Comparison of ENCODE assay signal across 16 cellular contexts in genomic region chr19:44893704-44894103, GRCh38. TPM values are rescaled to one million over a fixed set of nuclear protein-coding genes. Genes with fewer than 3 reads are reported as not detected.
DNase-seq lines count a peak whose midpoint lies in the region; ATAC-seq and TF ChIP-seq lines count a peak whose summit lies in the region.
"Had no signal": no experiment of that assay in that cellular context is flagged by ENCODE, and none has a peak within 500 bp of the region (broad histone marks: within the 10 kb centered on the region; RNA-seq: fewer than 3 reads in every experiment).

No MANE protein-coding gene starts in this region.

- POLR2A ChIA-PET in RWPE1 (lab: Yijun Ruan, JAX; ENCODE audit: low non-redundant PET), result no interaction called here

- TF ChIP-seq CTCF in RWPE1 (conservative IDR thresholded peaks at IDR 0.05; ENCODE audit: low read depth), result no peak

- CTCF ChIA-PET in RWPE1 (lab: Yijun Ruan, JAX), result no interaction called here

- ATAC-seq in Right ventricle myocardium inferior, result no peak
- no peak for ATAC-seq in left cardiac atrium
- ATAC-seq in HG03354 (IDR thresholded peaks at IDR 0.05; ENCODE audit: poor library complexity, severe bottlenecking, unreplicated experiment), result no peak

- intact Hi-C loops in Right ventricle myocardium inferior (cut with DNase I), result no loop called here
- intact Hi-C loops in left cardiac atrium (cut with DNase I), result no loop called here

- peak overlapping the region; percentile 93 for H3K27ac ChIP-seq in RWPE1

- DNase-seq in Right ventricle myocardium inferior (ENCODE audit: missing footprints) (peak; percentile 41), left cardiac atrium (no peak), RWPE1 (ENCODE audit: low spot score) (no peak), DMS153 treated with DMSO at 0.1 percent for 48 hours (lab: John Stamatoyannopoulos, UW; ENCODE audit: unreplicated experiment) (no peak)
- DNase-seq: C1 segment of cervical spinal cord; CD8-positive, alpha-beta memory T cell; DMS79; KBM-7; NCI-H1694 treated with DMSO at 0.1 percent for 48 hours; NCI-H510A; NCI-H748 treated with DMSO at 0.1 percent for 48 hours; OCI-M1; SHP77 treated with DMSO at 0.1 percent for 48 hours; SK-N-SH had no signal

RNA-seq across cellular contexts. Expression of gene TOMM40, which starts 2.6 kb away (rescaled TPM):
- total RNA-seq in Right ventricle myocardium inferior, result 45.3 TPM
- total RNA-seq in left cardiac atrium, result 10 to 100 TPM; 43.0 to 63.1 TPM

RNA-seq across cellular contexts. Expression of gene APOE, which starts 11.9 kb away (rescaled TPM):
- total RNA-seq in Right ventricle myocardium inferior, result 9.9 TPM
- total RNA-seq in left cardiac atrium, result 10 to 100 TPM; 43.5 to 67.4 TPM

RNA-seq across cellular contexts. Expression of gene APOC1, which starts 20.7 kb away (rescaled TPM):
- 1.4 TPM for total RNA-seq in Right ventricle myocardium inferior
- 1 to 10 TPM; 2.7 to 4.6 TPM for total RNA-seq in left cardiac atrium

RNA-seq across cellular contexts. Expression of gene NECTIN2, which starts 47.6 kb away (rescaled TPM):
- total RNA-seq in Right ventricle myocardium inferior (41.8 TPM), left cardiac atrium (10 to 100 TPM; 54.0 to 94.1 TPM)

RNA-seq across cellular contexts. Expression of gene APOC4, which starts 48.3 kb away (rescaled TPM):
- total RNA-seq in Right ventricle myocardium inferior (not detected), left cardiac atrium (not detected)
- total RNA-seq: CD8-positive, alpha-beta memory T cell; H1 had no signal
